12 cellular contexts compared by ENCODE assay signal in genomic region chr12:31895449-31896150, GRCh38.
DNase-seq lines count a peak whose midpoint lies in the region; ATAC-seq, FAIRE-seq and TF ChIP-seq lines count a peak whose summit lies in the region.
"Had no signal": no experiment of that assay in that cellular context is flagged by ENCODE, and none has a peak within 500 bp of the region (broad histone marks: within the 10 kb centered on the region; RNA-seq: fewer than 3 reads in every experiment).

No MANE protein-coding gene starts in this region.

- H4K8ac ChIP-seq in mesendoderm (ENCODE audit: low read depth, low read length), result no peak overlapping the region

- H3K23ac ChIP-seq in mesendoderm (ENCODE audit: low read length), result no peak overlapping the region

- CTCF ChIA-PET in HepG2 (lab: Yijun Ruan, JAX; ENCODE audit: low intra/inter-chr PET ratio, low total read pairs), result no interaction called here
- CTCF ChIA-PET in activated CD8-positive, alpha-beta T cell treated with anti-CD3 and anti-CD28 coated beads for 36 hours (lab: Charles Lee), result interaction anchor here (0.6 to 1.6 kb wide), 5 partner anchors 15 to 213 kb away, joined by 3 to 4 read pairs (median 3); no protein-coding TSS in a partner anchor

- in situ Hi-C loops in HepG2 (cut with HindIII; ENCODE audit: extremely low pct_ligation_motif_present, low pct_unique_long_range_greater_than_20kb), result no loop called here

- FAIRE-seq in HepG2 (lab: Jason Lieb, UNC) (no peak), H54 (lab: Jason Lieb, UNC) (no peak)

- H3K79me1 ChIP-seq in mesendoderm (ENCODE audit: low read length), result no peaks in the 10 kb centered on the region

- peak overlapping the region; percentile 43 for H3K18ac ChIP-seq in mesendoderm (ENCODE audit: low read length)

- TF ChIP-seq CTCF in right lobe of liver (IDR thresholded peaks at IDR 0.05), result no peak
- TF ChIP-seq CTCF in HepG2 (CRISPR knock-in tag; IDR thresholded peaks at IDR 0.05), result no peak
- no peak for TF ChIP-seq CTCF in activated CD8-positive, alpha-beta T cell treated with anti-CD3 and anti-CD28 coated beads for 36 hours (IDR thresholded peaks at IDR 0.05)

- peak overlapping the region; percentile 81 for H3K4ac ChIP-seq in mesendoderm (ENCODE audit: low read depth, low read length)

- BruUV-seq in HepG2 (replicated peaks; lab: Mats Ljungman, UMichigan), result no TSS peak

- TF ChIP-seq POLR2A in right lobe of liver (IDR thresholded peaks at IDR 0.05) (no peak), HepG2 (IDR thresholded peaks at IDR 0.05; ENCODE audit: insufficient read depth in 1 of 2, low read depth in 2 of 2, low read length in 2 of 2) (no peak), H54 (IDR thresholded peaks at IDR 0.05; ENCODE audit: low read depth, low read length) (no peak)

- WGBS in right lobe of liver (ENCODE audit: insufficient coverage, low coverage, low lambda C conversion rate, missing lambda C conversion rate), result 93% methylated on average over 6 of the region's 8 CpGs
- 69% methylated on average over 8 of the region's 8 CpGs for WGBS in HepG2 (ENCODE audit: low lambda C conversion rate)
- WGBS in mesendoderm (ENCODE audit: extremely low coverage, insufficient coverage, low lambda C conversion rate), result no CpG with 5 or more reads among the region's 8 CpGs

- no peak overlapping the region for H3K9ac ChIP-seq in HepG2 (ENCODE audit: insufficient read depth, low read depth, low read length)
- no peak overlapping the region for H3K9ac ChIP-seq in mesendoderm (ENCODE audit: low read length)

- H3K79me2 ChIP-seq in HepG2 (ENCODE audit: insufficient read depth, low read length), result no peaks in the 10 kb centered on the region
- no peaks in the 10 kb centered on the region for H3K79me2 ChIP-seq in mesendoderm (ENCODE audit: control insufficient read depth, insufficient read depth, low read length)

- H3K4me2 ChIP-seq in HepG2 (ENCODE audit: low read depth, low read length) (no peak overlapping the region), mesendoderm (ENCODE audit: low read length) (no peak overlapping the region)

- H3K27me3 ChIP-seq in right lobe of liver (no peaks in the 10 kb centered on the region), HepG2 (ENCODE audit: control insufficient read depth in 1 of 2, insufficient read depth in 2 of 2, low read length in 2 of 2) (no peaks in the 10 kb centered on the region; a peak in 1 of 5 replicates), mesendoderm (ENCODE audit: insufficient read depth, low read length, poor library complexity) (no peaks in the 10 kb centered on the region)

- H3K9me3 ChIP-seq in right lobe of liver (no peaks in the 10 kb centered on the region), HepG2 (ENCODE audit: low read length) (no peaks in the 10 kb centered on the region)

- DNase-seq in right lobe of liver (no peak), HepG2 (ENCODE audit: low spot score) (no peak), mesendoderm (peak; percentile 70), superior temporal gyrus (ENCODE audit: extremely low spot score) (no peak), D341Med (ENCODE audit: low spot score) (no peak), H54 (ENCODE audit: insufficient read length, low spot score) (no peak)
- no peak for DNase-seq in activated CD8-positive, alpha-beta T cell treated with anti-CD3 and anti-CD28 coated beads for 36 hours
- DNase-seq: cortex of kidney, islet precursor cell, MV-4-11 had no signal

- H3K27ac ChIP-seq in right lobe of liver, result peak overlapping the region in 2 of 3 donors; percentile 25 to 27
- H3K27ac ChIP-seq in HepG2 (ENCODE audit: extremely low read length, insufficient read depth, low read length), result no peak overlapping the region
- H3K27ac ChIP-seq in mesendoderm (ENCODE audit: low read depth, low read length), result peak overlapping the region; percentile 41

- no peak overlapping the region for H2BK15ac ChIP-seq in mesendoderm (replicated peaks; ENCODE audit: low read depth)

- no peak overlapping the region for H3K4me3 ChIP-seq in right lobe of liver
- H3K4me3 ChIP-seq in HepG2 (replicated peaks in 1 of 3; ENCODE audit: insufficient read depth in 1 of 3, low read depth in 2 of 3, low read length in 3 of 3), result no peak overlapping the region
- H3K4me3 ChIP-seq in mesendoderm (ENCODE audit: low read length), result no peak overlapping the region

- H3K27me3 Mint-ChIP-seq in activated CD8-positive, alpha-beta T cell treated with anti-CD3 and anti-CD28 coated beads for 36 hours, result no peaks in the 10 kb centered on the region

- H2BK5ac ChIP-seq in mesendoderm (ENCODE audit: low read length), result peak overlapping the region; percentile 82

- peak overlapping the region; percentile 51 for H2AK5ac ChIP-seq in mesendoderm (ENCODE audit: low read length)

- peak overlapping the region; percentile 64 for H3K56ac ChIP-seq in mesendoderm (ENCODE audit: low read length)

- peaks cover 75% of the 10 kb centered on the region for H3K36me3 Mint-ChIP-seq in activated CD8-positive, alpha-beta T cell treated with anti-CD3 and anti-CD28 coated beads for 36 hours (ENCODE audit: low read depth)

- no peak for TF ChIP-seq RAD21 in HepG2 (CRISPR knock-in tag; IDR thresholded peaks at IDR 0.05)

- H3K4me1 ChIP-seq in right lobe of liver, result peaks cover 0 to 4% (median 0%) of the 10 kb centered on the region in 4 donors
- no peaks in the 10 kb centered on the region for H3K4me1 ChIP-seq in HepG2 (ENCODE audit: insufficient read depth, low read length)
- H3K4me1 ChIP-seq in mesendoderm (ENCODE audit: control insufficient read depth, low read depth, low read length), result peaks cover 5% of the 10 kb centered on the region

- TF ChIP-seq EP300 in HepG2 (IDR thresholded peaks at IDR 0.05; ENCODE audit: low read depth in 2 of 2, low read length in 2 of 2) (no peak), HepG2 (CRISPR knock-in tag; IDR thresholded peaks at IDR 0.05; ENCODE audit: borderline replicate concordance) (no peak)

- no peak overlapping the region for H2AFZ ChIP-seq in HepG2 (ENCODE audit: low read length)

- H3K36me3 ChIP-seq in right lobe of liver (no peaks in the 10 kb centered on the region), HepG2 (replicated peaks in 1 of 2; ENCODE audit: control insufficient read depth in 1 of 2, insufficient read depth in 2 of 2, low read length in 2 of 2) (no peaks in the 10 kb centered on the region), mesendoderm (ENCODE audit: control insufficient read depth, insufficient read depth, low read length) (no peaks in the 10 kb centered on the region)

- H3K4me3 Mint-ChIP-seq in activated CD8-positive, alpha-beta T cell treated with anti-CD3 and anti-CD28 coated beads for 36 hours, result peak overlapping the region; percentile 43
- H3K4me3 Mint-ChIP-seq: nephron had no signal

- H3K27ac Mint-ChIP-seq in activated CD8-positive, alpha-beta T cell treated with anti-CD3 and anti-CD28 coated beads for 36 hours, result peak overlapping the region; percentile 98
- H3K27ac Mint-ChIP-seq: nephron had no signal

- POLR2A ChIA-PET in HepG2 (lab: Yijun Ruan, JAX), result no interaction called here
- POLR2A ChIA-PET in activated CD8-positive, alpha-beta T cell treated with anti-CD3 and anti-CD28 coated beads for 36 hours (lab: Charles Lee), result interaction anchor here (0.6 to 2.2 kb wide), 16 partner anchors 9 to 194 kb away, joined by 3 to 10 read pairs (median 4); partner anchors contain the start of genes AMN1 and RESF1

- peaks cover 48% of the 10 kb centered on the region for H3K9me3 Mint-ChIP-seq in activated CD8-positive, alpha-beta T cell treated with anti-CD3 and anti-CD28 coated beads for 36 hours

- intact Hi-C loops in right lobe of liver (cut with DNase I), result no loop called here
- intact Hi-C loops in HepG2 (cut with micrococcal nuclease; ENCODE audit: unreplicated experiment), result no loop called here
- intact Hi-C loops in activated CD8-positive, alpha-beta T cell treated with anti-CD3 and anti-CD28 coated beads for 36 hours (cut with micrococcal nuclease), result loop anchor here (2.0 to 10.0 kb wide), 5 partner anchors 69 to 237 kb away; partner anchors contain the start of genes AMN1 and ETFBKMT

- peaks cover 58% of the 10 kb centered on the region for H3K4me1 Mint-ChIP-seq in activated CD8-positive, alpha-beta T cell treated with anti-CD3 and anti-CD28 coated beads for 36 hours (ENCODE audit: low read depth)

- ATAC-seq in right lobe of liver, result no peak
- no peak for ATAC-seq in HepG2
- ATAC-seq in activated CD8-positive, alpha-beta T cell treated with anti-CD3 and anti-CD28 coated beads for 36 hours, result no peak
- no peak for ATAC-seq in HG02798 (IDR thresholded peaks at IDR 0.05; ENCODE audit: poor library complexity, unreplicated experiment)

- H4K5ac ChIP-seq in mesendoderm (ENCODE audit: low read length), result no peak overlapping the region

- H4K20me1 ChIP-seq in HepG2 (ENCODE audit: insufficient read depth, low read length), result no peaks in the 10 kb centered on the region

- H2BK120ac ChIP-seq in mesendoderm (ENCODE audit: low read depth, low read length), result no peak overlapping the region

TF ChIP-seq in HepG2, 621 proteins besides CTCF, POLR2A, EP300 and RAD21 (continues in another document):
- TF ChIP-seq, protein P1, sequence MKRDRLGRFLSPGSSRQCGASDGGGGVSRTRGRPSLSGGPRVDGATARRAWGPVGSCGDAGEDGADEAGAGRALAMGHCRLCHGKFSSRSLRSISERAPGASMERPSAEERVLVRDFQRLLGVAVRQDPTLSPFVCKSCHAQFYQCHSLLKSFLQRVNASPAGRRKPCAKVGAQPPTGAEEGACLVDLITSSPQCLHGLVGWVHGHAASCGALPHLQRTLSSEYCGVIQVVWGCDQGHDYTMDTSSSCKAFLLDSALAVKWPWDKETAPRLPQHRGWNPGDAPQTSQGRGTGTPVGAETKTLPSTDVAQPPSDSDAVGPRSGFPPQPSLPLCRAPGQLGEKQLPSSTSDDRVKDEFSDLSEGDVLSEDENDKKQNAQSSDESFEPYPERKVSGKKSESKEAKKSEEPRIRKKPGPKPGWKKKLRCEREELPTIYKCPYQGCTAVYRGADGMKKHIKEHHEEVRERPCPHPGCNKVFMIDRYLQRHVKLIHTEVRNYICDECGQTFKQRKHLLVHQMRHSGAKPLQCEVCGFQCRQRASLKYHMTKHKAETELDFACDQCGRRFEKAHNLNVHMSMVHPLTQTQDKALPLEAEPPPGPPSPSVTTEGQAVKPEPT (CRISPR knock-in tag; IDR thresholded peaks at IDR 0.05; ENCODE audit: low read depth), result no peak
- TF ChIP-seq ZNF75D (CRISPR knock-in tag; IDR thresholded peaks at IDR 0.05; ENCODE audit: borderline replicate concordance) (no peak), CBX5 (CRISPR knock-in tag; IDR thresholded peaks at IDR 0.05; ENCODE audit: borderline replicate concordance) (no peak)
